Comparison of ENCODE assay signal across 7 cellular contexts in genomic region chr4:107183155-107183774, GRCh38.
DNase-seq lines count a peak whose midpoint lies in the region; ATAC-seq, FAIRE-seq and TF ChIP-seq lines count a peak whose summit lies in the region.

No MANE protein-coding gene starts in this region.

- H3K36me3 Mint-ChIP-seq in central memory CD8-positive, alpha-beta T cell (ENCODE audit: insufficient read depth) = no peaks in the 10 kb centered on the region
- no peaks in the 10 kb centered on the region for H3K36me3 Mint-ChIP-seq in type B pancreatic cell

- DNase-seq in NOMO-1 treated with DMSO at 0.1 percent for 48 hours (lab: John Stamatoyannopoulos, UW; ENCODE audit: unreplicated experiment) (peak; percentile 66), left kidney (ENCODE audit: low read depth, low spot score) (peak; percentile 83), type B pancreatic cell (ENCODE audit: extremely low spot score, unreplicated experiment) (no peak)
- no peak for DNase-seq in central memory CD8-positive, alpha-beta T cell (ENCODE audit: low spot score in 2 of 2)

- no peak overlapping the region for H3K4me3 Mint-ChIP-seq in central memory CD8-positive, alpha-beta T cell
- H3K4me3 Mint-ChIP-seq in type B pancreatic cell = no peak overlapping the region

- no peaks in the 10 kb centered on the region for H3K4me1 Mint-ChIP-seq in central memory CD8-positive, alpha-beta T cell
- no peaks in the 10 kb centered on the region for H3K4me1 Mint-ChIP-seq in type B pancreatic cell (ENCODE audit: unreplicated experiment)

- no peak overlapping the region for H3K27ac Mint-ChIP-seq in central memory CD8-positive, alpha-beta T cell (ENCODE audit: low read depth)
- no peak overlapping the region for H3K27ac Mint-ChIP-seq in type B pancreatic cell

- H3K27me3 Mint-ChIP-seq in central memory CD8-positive, alpha-beta T cell = no peaks in the 10 kb centered on the region
- H3K27me3 Mint-ChIP-seq in type B pancreatic cell = no peaks in the 10 kb centered on the region

- peak; percentile 90 for TF ChIP-seq CTCF in type B pancreatic cell (conservative IDR thresholded peaks at IDR 0.05)

- peak; percentile 98 for ATAC-seq in GM19455 (IDR thresholded peaks at IDR 0.05; ENCODE audit: unreplicated experiment)
- peak; percentile 100 for ATAC-seq in HG03354 (IDR thresholded peaks at IDR 0.05; ENCODE audit: poor library complexity, severe bottlenecking, unreplicated experiment)
- peak; percentile 36 for ATAC-seq in central memory CD8-positive, alpha-beta T cell (replicated peaks; ENCODE audit: extremely low read depth, poor library complexity, severe bottlenecking)

- H3K9me3 Mint-ChIP-seq in central memory CD8-positive, alpha-beta T cell = no peaks in the 10 kb centered on the region
- H3K9me3 Mint-ChIP-seq in type B pancreatic cell = no peaks in the 10 kb centered on the region

- peak; percentile 77 for FAIRE-seq in G401.6 (lab: Jason Lieb, UNC)

Comparison
In these comparisons a context has a peak if more than half of its experiments do, and no peak if none do; other contexts are left out.
1. ATAC-seq: peak in every context shown above with its lines; median percentile 100 in HG03354; 98 in GM19455; 36 in central memory CD8-positive, alpha-beta T cell.
2. DNase-seq: peak in NOMO-1 treated with DMSO at 0.1 percent for 48 hours (single experiment) and left kidney (single experiment); none in central memory CD8-positive, alpha-beta T cell (0 of 2) and type B pancreatic cell (single experiment).